In genomic region chr5:15731686-15732085, GRCh38 we compare ENCODE assay signal across 22 cellular contexts.
"Had no signal": no experiment of that assay in that cellular context is flagged by ENCODE, and none has a peak within 500 bp of the region (broad histone marks: within the 10 kb centered on the region; RNA-seq: fewer than 3 reads in every experiment).

No MANE protein-coding gene starts in this region.

- H3K36me3 ChIP-seq: SJSA1 had no signal

- H3K27ac ChIP-seq: body of pancreas, SJSA1 had no signal

- ATAC-seq: activated T-cell treated with anti-CD3 and anti-CD28 coated beads, Interleukin-2, amount 50 U/mL, for 4 hours; body of pancreas; T-helper 17 cell had no signal

- H3K4me3 ChIP-seq: body of pancreas, SJSA1 had no signal

- H3K4me1 ChIP-seq: body of pancreas, SJSA1 had no signal

- H3K27me3 ChIP-seq: body of pancreas, SJSA1 had no signal

- DNase-seq: activated B cell treated with CpG ODN at 0.5 μM for 24 hours; activated CD4-positive, alpha-beta T cell treated with anti-CD3 and anti-CD28 coated beads for 1 hour; activated CD4-positive, alpha-beta T cell treated with anti-CD3 and anti-CD28 coated beads, Interleukin-2, amount 10 ng/mL, durations not matched to agents 24 days and 14 days; activated CD4-positive, alpha-beta T cell treated with anti-CD3 and anti-CD28 coated beads, Interleukin-2, amount 50 U/mL, for 48 hours; activated CD8-positive, alpha-beta memory T cell treated with anti-CD3 and anti-CD28 coated beads for 24 hours; activated gamma-delta T cell treated with Interleukin-2 at 50 U/mL for 16 hours; activated T-cell treated with anti-CD3 and anti-CD28 coated beads, Interleukin-2, amount 50 U/mL, for 4 hours; aorta; body of pancreas; KG1; NCI-H1092 treated with DMSO at 0.1 percent for 48 hours; NCI-H1436; NCI-H1694 treated with DMSO at 0.1 percent for 48 hours; NCI-H2029 treated with DMSO at 0.1 percent for 48 hours; NCI-H345; NCI-H510A; NCI-H526 treated with DMSO at 0.1 percent for 48 hours; NCI-H82; T-helper 17 cell; T1000 had no signal

- FAIRE-seq: TTC549 had no signal

- H3K9me3 ChIP-seq: SJSA1 had no signal
